8 cellular contexts compared by ENCODE assay signal in the genomic region with DNA sequence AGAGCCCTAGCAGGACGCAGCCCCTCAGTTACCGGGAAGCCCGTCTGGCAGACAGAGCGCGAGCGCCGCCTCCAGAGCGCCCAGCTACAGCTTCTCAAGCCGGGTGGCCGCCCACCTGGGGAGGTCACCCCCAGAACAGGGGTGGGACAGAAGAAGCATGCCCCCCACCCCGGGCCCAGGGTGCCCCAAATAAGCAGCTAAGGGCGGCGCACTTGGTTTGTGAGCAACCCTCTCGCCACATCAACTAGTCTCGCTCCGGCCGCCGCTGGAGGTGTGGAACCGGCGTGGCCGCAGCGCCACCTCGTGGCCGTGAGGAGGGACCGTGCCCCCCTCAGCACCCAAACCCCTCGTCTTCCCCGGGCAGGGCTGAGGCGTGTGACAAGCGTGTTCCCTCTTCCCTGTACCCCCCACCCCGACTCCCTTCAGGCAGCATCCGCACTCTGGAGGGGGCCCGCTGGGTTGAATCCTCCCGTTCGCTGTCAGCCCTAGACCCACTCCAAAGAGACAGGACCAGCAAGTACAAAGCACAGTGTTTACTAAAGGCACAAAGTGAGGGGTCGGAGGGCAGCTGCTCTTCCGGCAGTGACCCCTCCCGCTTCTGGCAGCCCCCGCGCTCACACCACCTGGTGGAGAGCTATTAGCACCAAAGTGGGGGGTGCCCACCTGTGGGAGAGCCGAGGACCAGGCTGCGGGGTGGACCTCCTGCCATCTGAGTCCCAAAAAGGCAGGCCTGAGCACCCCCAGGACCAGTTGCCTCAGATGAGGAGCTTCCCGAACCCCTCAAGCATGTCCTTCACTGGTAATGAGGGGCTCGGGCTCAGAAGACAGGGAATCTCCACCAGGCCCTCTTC. TPM values are rescaled to one million over a fixed set of nuclear protein-coding genes. Genes with fewer than 3 reads are reported as not detected.
A peak's percentile ranks its signal among the peaks of the same experiment; 100 is the strongest.
DNase-seq lines count a peak whose midpoint lies in the region; ATAC-seq, FAIRE-seq and TF ChIP-seq lines count a peak whose summit lies in the region.

No MANE protein-coding gene starts in this region.

- H3K9ac ChIP-seq in neural cell (ENCODE audit: low read length): peak overlapping the region; percentile 36

- no peaks in the 10 kb centered on the region for H3K79me2 ChIP-seq in neural cell (replicated peaks; ENCODE audit: insufficient read depth, low read length)

- H3K4me3 ChIP-seq in fibroblast of villous mesenchyme (ENCODE audit: low read depth, low read length) (peak overlapping the region; percentile 29), neural cell (ENCODE audit: low read length) (peak overlapping the region; percentile 13)

- peak; percentile 86 for FAIRE-seq in GM19239 (lab: Jason Lieb, UNC)

- no peak overlapping the region for H2AFZ ChIP-seq in neural cell (ENCODE audit: low read depth, low read length)

- H3K9me2 ChIP-seq in neural cell (ENCODE audit: insufficient read depth, low read length): no peaks in the 10 kb centered on the region

- no peaks in the 10 kb centered on the region for H3K9me3 ChIP-seq in neural cell (ENCODE audit: low read length)

- POLR2A ChIA-PET in RWPE1 (lab: Yijun Ruan, JAX; ENCODE audit: low non-redundant PET): no interaction called here

- no peaks in the 10 kb centered on the region for H3F3A ChIP-seq in neural cell (ENCODE audit: insufficient read depth, low read length, poor library complexity, severe bottlenecking)

- CTCF ChIA-PET in RWPE1 (lab: Yijun Ruan, JAX): interaction anchor here (0.6 to 5.1 kb wide), 34 partner anchors 9 to 1507 kb away, joined by 3 to 53 read pairs (median 4); no protein-coding TSS in a partner anchor

- no peaks in the 10 kb centered on the region for H4K20me1 ChIP-seq in neural cell (ENCODE audit: insufficient read depth)

- peak; percentile 98 for TF ChIP-seq RAD21 in neural cell (conservative IDR thresholded peaks at IDR 0.05)

- TF ChIP-seq CTCF in RWPE1 (conservative IDR thresholded peaks at IDR 0.05; ENCODE audit: low read depth) (peak; percentile 88), fibroblast of villous mesenchyme (IDR thresholded peaks at IDR 0.05; ENCODE audit: insufficient read depth, low read depth, low read length) (peak; percentile 78), neural cell (IDR thresholded peaks at IDR 0.05; ENCODE audit: poor library complexity, severe bottlenecking) (peak; percentile 98)

- H3K4me2 ChIP-seq in neural cell (ENCODE audit: low read length): no peak overlapping the region

- ATAC-seq in stimulated activated naive CD8-positive, alpha-beta T cell treated with anti-CD3 and anti-CD28 coated beads, Interleukin-15, Interleukin-2, amounts not matched to agents 100 U/mL and 50 U/mL, for 24 hours: peak; percentile 86

- no peaks in the 10 kb centered on the region for H3K27me3 ChIP-seq in neural cell (ENCODE audit: insufficient read depth, low read depth, low read length)

- peak; percentile 60 to 61 for DNase-seq in AML-193 (lab: John Stamatoyannopoulos, UW)
- peak; percentile 92 for DNase-seq in GM19239 (ENCODE audit: insufficient read length, low spot score)
- peak in 66 of 76 experiments; percentile 10 to 78 (median 59) for DNase-seq in HUDEP-2 (lab: John Stamatoyannopoulos, UW; ENCODE audit: unreplicated experiment in 76 of 76)
- DNase-seq in RWPE1 (ENCODE audit: low spot score): peak; percentile 74
- peak; percentile 67 for DNase-seq in activated effector memory CD4-positive, alpha-beta T cell treated with Interleukin-2 at 50 U/mL for 16 hours
- DNase-seq in fibroblast of villous mesenchyme (ENCODE audit: low read depth): peak; percentile 61
- DNase-seq in stimulated activated naive CD8-positive, alpha-beta T cell treated with anti-CD3 and anti-CD28 coated beads, Interleukin-15, Interleukin-2, amounts not matched to agents 100 U/mL and 50 U/mL, for 24 hours: peak; percentile 87

- H3K36me3 ChIP-seq in neural cell (ENCODE audit: insufficient read depth, low read length): no peaks in the 10 kb centered on the region

- H3K27ac ChIP-seq in RWPE1 (peak overlapping the region; percentile 56), neural cell (ENCODE audit: low read length) (no peak overlapping the region)

- TF ChIP-seq EP300 in neural cell (conservative IDR thresholded peaks at IDR 0.05; ENCODE audit: poor library complexity, severe bottlenecking): no peak

TF ChIP-seq in neural cell, 6 proteins besides CTCF, POLR2A, EP300 and RAD21:
- TF ChIP-seq, protein P1, sequence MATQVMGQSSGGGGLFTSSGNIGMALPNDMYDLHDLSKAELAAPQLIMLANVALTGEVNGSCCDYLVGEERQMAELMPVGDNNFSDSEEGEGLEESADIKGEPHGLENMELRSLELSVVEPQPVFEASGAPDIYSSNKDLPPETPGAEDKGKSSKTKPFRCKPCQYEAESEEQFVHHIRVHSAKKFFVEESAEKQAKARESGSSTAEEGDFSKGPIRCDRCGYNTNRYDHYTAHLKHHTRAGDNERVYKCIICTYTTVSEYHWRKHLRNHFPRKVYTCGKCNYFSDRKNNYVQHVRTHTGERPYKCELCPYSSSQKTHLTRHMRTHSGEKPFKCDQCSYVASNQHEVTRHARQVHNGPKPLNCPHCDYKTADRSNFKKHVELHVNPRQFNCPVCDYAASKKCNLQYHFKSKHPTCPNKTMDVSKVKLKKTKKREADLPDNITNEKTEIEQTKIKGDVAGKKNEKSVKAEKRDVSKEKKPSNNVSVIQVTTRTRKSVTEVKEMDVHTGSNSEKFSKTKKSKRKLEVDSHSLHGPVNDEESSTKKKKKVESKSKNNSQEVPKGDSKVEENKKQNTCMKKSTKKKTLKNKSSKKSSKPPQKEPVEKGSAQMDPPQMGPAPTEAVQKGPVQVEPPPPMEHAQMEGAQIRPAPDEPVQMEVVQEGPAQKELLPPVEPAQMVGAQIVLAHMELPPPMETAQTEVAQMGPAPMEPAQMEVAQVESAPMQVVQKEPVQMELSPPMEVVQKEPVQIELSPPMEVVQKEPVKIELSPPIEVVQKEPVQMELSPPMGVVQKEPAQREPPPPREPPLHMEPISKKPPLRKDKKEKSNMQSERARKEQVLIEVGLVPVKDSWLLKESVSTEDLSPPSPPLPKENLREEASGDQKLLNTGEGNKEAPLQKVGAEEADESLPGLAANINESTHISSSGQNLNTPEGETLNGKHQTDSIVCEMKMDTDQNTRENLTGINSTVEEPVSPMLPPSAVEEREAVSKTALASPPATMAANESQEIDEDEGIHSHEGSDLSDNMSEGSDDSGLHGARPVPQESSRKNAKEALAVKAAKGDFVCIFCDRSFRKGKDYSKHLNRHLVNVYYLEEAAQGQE (IDR thresholded peaks at IDR 0.05; ENCODE audit: borderline replicate concordance): no peak
- TF ChIP-seq MXI1 (conservative IDR thresholded peaks at IDR 0.05; ENCODE audit: poor library complexity, severe bottlenecking) (peak; percentile 15), EZH2 (IDR thresholded peaks at IDR 0.05; ENCODE audit: borderline replicate concordance, insufficient read depth, low read length, poor library complexity, severe bottlenecking) (no peak), SMC3 (conservative IDR thresholded peaks at IDR 0.05; ENCODE audit: poor library complexity) (peak; percentile 98)

RNA-seq across cellular contexts. Expression of a gene that starts 45.4 kb away (rescaled TPM):
- not detected in 2 replicates for total RNA-seq in fibroblast of villous mesenchyme
- polyA plus RNA-seq in neural cell: 42.5 and 42.8 TPM in 2 replicates
- 12.7 and 17.5 TPM in 2 replicates for polyA minus RNA-seq in neural cell

RNA-seq across cellular contexts. Expression of a gene that starts 51.7 kb away (rescaled TPM):
- total RNA-seq in fibroblast of villous mesenchyme: 3.0 and 5.2 TPM in 2 replicates
- polyA plus RNA-seq in neural cell: 0.24 and 0.46 TPM in 2 replicates
- polyA minus RNA-seq in neural cell: 1.2 and 2.7 TPM in 2 replicates
